In genomic region chr7:8922726-8923125, GRCh38 we compare ENCODE assay signal across 25 cellular contexts.
"Had no signal": no experiment of that assay in that cellular context is flagged by ENCODE, and none has a peak within 500 bp of the region (broad histone marks: within the 10 kb centered on the region; RNA-seq: fewer than 3 reads in every experiment).

No MANE protein-coding gene starts in this region.

- H3K79me2 ChIP-seq: parathyroid adenoma had no signal

- H3K9ac ChIP-seq: neural progenitor cell, parathyroid adenoma had no signal

- H2AFZ ChIP-seq: neural progenitor cell, parathyroid adenoma had no signal

- H3K27me3 ChIP-seq: neural progenitor cell, ovary, stomach, thyroid gland, tibial nerve, upper lobe of left lung, vagina had no signal

- DNase-seq: natural killer cell; occipital lobe; ovary; posterior cingulate gyrus; psoas muscle; right cardiac atrium; stimulated activated CD4-positive, alpha-beta T cell treated with anti-CD3 and anti-CD28 coated beads, Interleukin-15, amount 100 ng/mL, for 24 hours; stimulated activated CD4-positive, alpha-beta T cell treated with anti-CD3 and anti-CD28 coated beads, Interleukin-2, amount 100 ng/mL, for 24 hours; stimulated activated CD4-positive, alpha-beta T cell treated with anti-CD3 and anti-CD28 coated beads, Interleukin-2, amount 100 ng/mL, for 48 hours; stimulated activated CD4-positive, alpha-beta T cell treated with anti-CD3 and anti-CD28 coated beads, Interleukin-4, amount 100 ng/mL, for 24 hours; stimulated activated naive B cell treated with anti-CD40 and anti-IgM and Interleukin-4, amounts not matched to agents 10 μg/mL and 1 μg/mL and 100 μg/mL, for 72 hours; stimulated activated naive CD4-positive, alpha-beta T cell treated with Interleukin-2 at 50 U/mL for 16 hours; stomach; thyroid gland; trophoblast cell; upper lobe of left lung had no signal

- ATAC-seq: natural killer cell; psoas muscle; right cardiac atrium; sciatic nerve; stimulated activated effector memory CD8-positive, alpha-beta T cell treated with anti-CD3 and anti-CD28 coated beads, Interleukin-12 subunit alpha, Interleukin-12 subunit beta, amount 100 ng/mL, for 72 hours; stimulated activated naive B cell treated with anti-CD40 and anti-IgM and Interleukin-4, amounts not matched to agents 10 μg/mL and 1 μg/mL and 100 μg/mL, for 72 hours had no signal

- H3K4me1 ChIP-seq: neural progenitor cell, parathyroid adenoma, psoas muscle, stomach, thyroid gland, tibial nerve, upper lobe of left lung, vagina had no signal

- H3K4me2 ChIP-seq: neural progenitor cell had no signal

- H3K36me3 ChIP-seq: neural progenitor cell, ovary, stomach, thoracic aorta, thyroid gland, tibial nerve, upper lobe of left lung, vagina had no signal

- FAIRE-seq: urothelium cell line had no signal

- H3K9me3 ChIP-seq: ovary, psoas muscle, stomach, thoracic aorta, thyroid gland, tibial nerve, upper lobe of left lung, vagina had no signal

- H3K4me3 ChIP-seq: neural progenitor cell, ovary, psoas muscle, skin epidermis, stomach, thoracic aorta, thyroid gland, tibial nerve, upper lobe of left lung, vagina had no signal

- H3K27ac ChIP-seq: neural progenitor cell, ovary, parathyroid adenoma, psoas muscle, skin epidermis, stomach, thoracic aorta, thyroid gland, tibial nerve, upper lobe of left lung, vagina had no signal
